In genomic region chr17:2375406-2375805, GRCh38 we compare ENCODE assay signal across 20 cellular contexts. TPM values are rescaled to one million over a fixed set of nuclear protein-coding genes. Genes with fewer than 3 reads are reported as not detected.
DNase-seq lines count a peak whose midpoint lies in the region; ATAC-seq and TF ChIP-seq lines count a peak whose summit lies in the region.
"Had no signal": no experiment of that assay in that cellular context is flagged by ENCODE, and none has a peak within 500 bp of the region (broad histone marks: within the 10 kb centered on the region; RNA-seq: fewer than 3 reads in every experiment).

No MANE protein-coding gene starts in this region.

- no peak overlapping the region for H3K27ac Mint-ChIP-seq in MCF 10A (ENCODE audit: low read depth, unreplicated experiment)

- peak overlapping the region in 2 of 3 donors; percentile 53 to 59 for H3K4me3 ChIP-seq in breast epithelium
- H3K4me3 ChIP-seq: MG63, Peyer's patch, SJCRH30 had no signal

- no peaks in the 10 kb centered on the region for H3K36me3 ChIP-seq in breast epithelium
- H3K36me3 ChIP-seq: MG63, SJCRH30 had no signal

- POLR2A ChIA-PET in MCF 10A (lab: Yijun Ruan, JAX) = no interaction called here

- no peak overlapping the region for H3K4me3 Mint-ChIP-seq in MCF 10A (ENCODE audit: unreplicated experiment)
- H3K4me3 Mint-ChIP-seq: CD14-positive monocyte had no signal

- CTCF ChIA-PET in MCF 10A (lab: Yijun Ruan, JAX) = interaction anchor here (0.8 kb wide), 1 partner anchor 40 kb away, joined by 5 read pairs; no protein-coding TSS in a partner anchor

- H3K27me3 ChIP-seq in breast epithelium = no peaks in the 10 kb centered on the region
- H3K27me3 ChIP-seq: MG63, Peyer's patch, SJCRH30 had no signal

- TF ChIP-seq POLR2A in breast epithelium (IDR thresholded peaks at IDR 0.05) = no peak

- intact Hi-C loops in breast epithelium (cut with DNase I; ENCODE audit: low total_unique reads) = no loop called here
- intact Hi-C loops in MCF 10A (cut with micrococcal nuclease) = no loop called here

- H3K9me3 Mint-ChIP-seq in MCF 10A (ENCODE audit: unreplicated experiment) = no peaks in the 10 kb centered on the region
- H3K9me3 Mint-ChIP-seq: CD14-positive monocyte had no signal

- peaks cover 42% of the 10 kb centered on the region for H3K36me3 Mint-ChIP-seq in MCF 10A (ENCODE audit: insufficient read depth, unreplicated experiment)

- DNase-seq in breast epithelium (ENCODE audit: low spot score in 2 of 2) = no peak
- DNase-seq in MCF 10A (ENCODE audit: unreplicated experiment) = no peak
- DNase-seq in caudate nucleus (lab: John Stamatoyannopoulos, UW) = no peak
- DNase-seq in islet precursor cell = peak; percentile 74
- DNase-seq in NCI-H2196 treated with DMSO at 0.1 percent for 48 hours (lab: John Stamatoyannopoulos, UW; ENCODE audit: unreplicated experiment) = no peak
- DNase-seq: AML-193, Kasumi-1, MG63, NCI-H1048, NCI-H1436, NCI-H187 treated with DMSO at 0.1 percent for 48 hours, NCI-H2107, NCI-H524 treated with DMSO at 0.1 percent for 48 hours, NCI-H82, Peyer's patch, SJCRH30 had no signal

- H3K9me3 ChIP-seq in breast epithelium = no peaks in the 10 kb centered on the region
- H3K9me3 ChIP-seq: MG63, Peyer's patch, SJCRH30 had no signal

- no peak for TF ChIP-seq CTCF in breast epithelium (IDR thresholded peaks at IDR 0.05)
- TF ChIP-seq CTCF in MCF 10A (IDR thresholded peaks at IDR 0.05; ENCODE audit: unreplicated experiment) = no peak

- BruUV-seq in MCF 10A (replicated peaks; lab: Mats Ljungman, UMichigan) = no TSS peak

- H3K27ac ChIP-seq in breast epithelium (peak overlapping the region; percentile 84 to 88), caudate nucleus (ENCODE audit: low read depth, low read length) (peak overlapping the region; percentile 48)
- H3K27ac ChIP-seq: Peyer's patch, SJCRH30 had no signal

- H3K4me1 Mint-ChIP-seq in MCF 10A (ENCODE audit: insufficient read depth, unreplicated experiment) = peaks cover 6% of the 10 kb centered on the region
- H3K4me1 Mint-ChIP-seq: CD14-positive monocyte had no signal

- H3K27me3 Mint-ChIP-seq in MCF 10A (ENCODE audit: insufficient read depth, unreplicated experiment) = no peaks in the 10 kb centered on the region

- no peak for ATAC-seq in GM19035 (IDR thresholded peaks at IDR 0.05; ENCODE audit: unreplicated experiment)
- ATAC-seq in HG03039 (IDR thresholded peaks at IDR 0.05; ENCODE audit: unreplicated experiment) = no peak
- no peak for ATAC-seq in HG03095 (IDR thresholded peaks at IDR 0.05; ENCODE audit: unreplicated experiment)

- peaks cover 0 to 7% of the 10 kb centered on the region in 2 donors for H3K4me1 ChIP-seq in breast epithelium
- H3K4me1 ChIP-seq: Peyer's patch, SJCRH30 had no signal

RNA-seq across cellular contexts. Expression of gene MNT, which starts 25.5 kb away (rescaled TPM):
- total RNA-seq in breast epithelium (10 to 100 TPM in 1 of 3 donors, 1 to 10 TPM in 2; 7.7 to 10.2 (median 8.8) TPM), MCF 10A (2022) (25.5 and 32.5 TPM in 2 replicates)

RNA-seq across cellular contexts. Expression of gene SGSM2, which starts 38.1 kb away (rescaled TPM):
- total RNA-seq in breast epithelium (100 to 1,000 TPM in 1 of 3 donors, 10 to 100 TPM in 2; 27.8 to 125 (median 85.5) TPM), MCF 10A (2022) (26.5 and 35.1 TPM in 2 replicates)

RNA-seq across cellular contexts. Expression of gene TSR1, which starts 39.1 kb away (rescaled TPM):
- 10 to 100 TPM; 28.8 to 43.6 (median 43.0) TPM for total RNA-seq in breast epithelium
- total RNA-seq in MCF 10A (2022) = 44.3 and 61.5 TPM in 2 replicates
